ENCODE assay signal across 17 cellular contexts in the genomic region with DNA sequence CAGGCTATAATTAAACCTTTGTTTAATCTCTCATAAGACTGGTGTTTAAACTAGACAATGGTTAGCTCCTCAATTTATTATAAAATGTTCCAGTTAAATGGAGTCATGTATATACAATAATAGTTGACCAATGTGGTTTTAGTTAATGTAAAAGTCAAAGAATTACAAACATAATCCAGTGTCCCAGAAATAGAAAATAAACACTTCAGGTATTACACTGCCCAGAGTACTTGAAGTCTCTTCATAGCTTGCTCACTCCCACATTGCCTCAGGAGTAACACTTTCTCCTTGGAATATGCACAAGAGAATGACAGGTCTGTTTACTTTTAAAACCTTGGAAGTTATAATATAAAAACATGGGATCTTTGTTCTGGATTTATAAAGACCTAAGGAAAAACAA.
DNase-seq lines count a peak whose midpoint lies in the region; ATAC-seq lines count a peak whose summit lies in the region.
"Had no signal": no experiment of that assay in that cellular context is flagged by ENCODE, and none has a peak within 500 bp of the region (broad histone marks: within the 10 kb centered on the region; RNA-seq: fewer than 3 reads in every experiment).

No MANE protein-coding gene starts in this region.

- DNase-seq in NCI-H146 (lab: John Stamatoyannopoulos, UW) (peak; percentile 5), NCI-H146 treated with DMSO at 0.1 percent for 48 hours (lab: John Stamatoyannopoulos, UW; ENCODE audit: unreplicated experiment) (no peak), DMS53 treated with DMSO at 0.1 percent for 48 hours (lab: John Stamatoyannopoulos, UW; ENCODE audit: unreplicated experiment) (peak; percentile 63), T-helper 17 cell (no peak), mesenteric fat pad (ENCODE audit: low spot score) (no peak)
- no peak for DNase-seq in naive thymus-derived CD8-positive, alpha-beta T cell
- DNase-seq: activated naive CD4-positive, alpha-beta T cell treated with anti-CD3 and anti-CD28 coated beads, Interleukin-2, amount 50 U/mL, for 16 hours; cerebellar nuclear complex; COR-L47; head of caudate nucleus; NCI-H446; RPMI8226; T1000 had no signal

- no peaks in the 10 kb centered on the region for H3K9me3 ChIP-seq in T-helper 17 cell (ENCODE audit: control insufficient read depth, low read length, poor library complexity, severe bottlenecking)
- H3K9me3 ChIP-seq: suprapubic skin had no signal

- H3K27me3 Mint-ChIP-seq in T-helper 17 cell = no peaks in the 10 kb centered on the region
- no peaks in the 10 kb centered on the region for H3K27me3 Mint-ChIP-seq in naive thymus-derived CD8-positive, alpha-beta T cell

- peaks cover 44% of the 10 kb centered on the region for H3K4me1 Mint-ChIP-seq in T-helper 17 cell
- H3K4me1 Mint-ChIP-seq in naive thymus-derived CD8-positive, alpha-beta T cell = peaks cover 33 to 89% (median 78%) of the 10 kb centered on the region in 4 donors

- POLR2A ChIA-PET in naive thymus-derived CD8-positive, alpha-beta T cell (lab: Charles Lee) = interaction anchor here (0.6 to 8.8 kb wide), 5 partner anchors 9 to 63 kb away, joined by 3 to 117 read pairs (median 3); partner anchors contain the start of gene SLC38A1

- peaks cover 12% of the 10 kb centered on the region for H3K36me3 Mint-ChIP-seq in T-helper 17 cell (ENCODE audit: low read depth)
- peaks cover 8 to 75% (median 51%) of the 10 kb centered on the region in 3 donors for H3K36me3 Mint-ChIP-seq in naive thymus-derived CD8-positive, alpha-beta T cell

- H3K27ac Mint-ChIP-seq in T-helper 17 cell = peak overlapping the region; percentile 99
- H3K27ac Mint-ChIP-seq in naive thymus-derived CD8-positive, alpha-beta T cell = peak overlapping the region; percentile 97 to 100 (median 98)

- ATAC-seq in T-helper 17 cell = no peak
- no peak for ATAC-seq in naive thymus-derived CD8-positive, alpha-beta T cell
- no peak for ATAC-seq in GM21825 (IDR thresholded peaks at IDR 0.05; ENCODE audit: unreplicated experiment)
- no peak for ATAC-seq in HG02763 (IDR thresholded peaks at IDR 0.05; ENCODE audit: unreplicated experiment)
- ATAC-seq: left lobe of liver had no signal

- no peaks in the 10 kb centered on the region for H3K9me3 Mint-ChIP-seq in naive thymus-derived CD8-positive, alpha-beta T cell

- no peak overlapping the region for H3K4me3 Mint-ChIP-seq in T-helper 17 cell
- peak overlapping the region in 3 of 10 donors; percentile 22 to 59 (median 34) for H3K4me3 Mint-ChIP-seq in naive thymus-derived CD8-positive, alpha-beta T cell

Comparison
In these comparisons a context has a peak if more than half of its experiments do, and no peak if none do; other contexts are left out.
1. DNase-seq: peak in NCI-H146 (single experiment) and DMS53 treated with DMSO at 0.1 percent for 48 hours (single experiment); none in NCI-H146 treated with DMSO at 0.1 percent for 48 hours (single experiment), T-helper 17 cell (0 of 3), naive thymus-derived CD8-positive, alpha-beta T cell (0 of 10) and mesenteric fat pad (single experiment).